Comparison of ENCODE assay signal across 16 cellular contexts in the genomic region with DNA sequence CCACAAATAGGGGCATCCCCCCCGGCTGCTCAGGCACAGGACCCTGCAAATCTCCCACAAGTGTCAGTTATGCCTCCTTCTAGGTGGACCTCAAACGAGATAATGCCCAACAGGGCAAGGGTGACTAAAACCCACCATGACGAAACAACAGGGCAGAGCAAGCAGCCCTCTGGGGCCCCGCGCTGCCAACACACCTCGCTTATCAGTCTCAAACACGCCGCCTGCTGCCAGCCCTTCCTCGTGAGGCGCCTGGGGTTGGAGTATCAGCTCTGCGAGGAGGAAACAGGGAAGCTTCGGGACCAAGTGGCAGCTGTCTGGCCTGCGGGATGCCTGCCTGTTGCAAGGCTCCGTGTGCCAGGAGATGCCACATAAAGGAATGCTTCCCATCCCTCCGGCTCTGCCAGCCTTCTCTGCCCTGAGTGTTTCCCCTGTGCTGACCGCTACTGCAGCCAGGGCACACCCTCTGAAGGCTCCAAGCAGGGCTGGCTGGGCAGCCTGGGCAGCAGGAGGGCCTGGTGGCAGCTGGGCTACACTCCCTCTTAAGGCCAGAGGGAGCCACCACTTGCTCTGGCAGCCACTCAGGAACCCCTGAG. TPM values are rescaled to one million over a fixed set of nuclear protein-coding genes. Genes with fewer than 3 reads are reported as not detected.
DNase-seq lines count a peak whose midpoint lies in the region; ATAC-seq and TF ChIP-seq lines count a peak whose summit lies in the region.
"Had no signal": no experiment of that assay in that cellular context is flagged by ENCODE, and none has a peak within 500 bp of the region (broad histone marks: within the 10 kb centered on the region; RNA-seq: fewer than 3 reads in every experiment).

No MANE protein-coding gene starts in this region.

- no peaks in the 10 kb centered on the region for H3K9me3 ChIP-seq in skeletal muscle tissue (ENCODE audit: control insufficient read depth in 3 of 3, low read length in 3 of 3)
- H3K9me3 ChIP-seq in T-helper 17 cell (ENCODE audit: control insufficient read depth, low read length, poor library complexity, severe bottlenecking) = no peaks in the 10 kb centered on the region
- no peaks in the 10 kb centered on the region for H3K9me3 ChIP-seq in CD8-positive, alpha-beta memory T cell (ENCODE audit: low read length)

- peak overlapping the region in 1 of 5 experiments; percentile 5 for H3K4me3 Mint-ChIP-seq in brain
- no peak overlapping the region for H3K4me3 Mint-ChIP-seq in T-helper 17 cell
- H3K4me3 Mint-ChIP-seq in CD8-positive, alpha-beta memory T cell = no peak overlapping the region
- H3K4me3 Mint-ChIP-seq: activated CD4-positive, alpha-beta T cell treated with anti-CD3 and anti-CD28 coated beads, Interleukin-2, amount 10 ng/mL, durations not matched to agents 24 days and 14 days; B cell; immature natural killer cell had no signal

- POLR2A ChIA-PET in CD8-positive, alpha-beta memory T cell (lab: Charles Lee) = no interaction called here

- no peak for TF ChIP-seq CTCF in brain (conservative IDR thresholded peaks at IDR 0.05)

- H3K4me3 ChIP-seq in skeletal muscle tissue (ENCODE audit: low read length in 3 of 3) = peak overlapping the region in 2 of 3 donors; percentile 21 to 22
- no peak overlapping the region for H3K4me3 ChIP-seq in CD8-positive, alpha-beta memory T cell (ENCODE audit: low read length)

- no peaks in the 10 kb centered on the region for H3K9me3 Mint-ChIP-seq in brain
- no peaks in the 10 kb centered on the region for H3K9me3 Mint-ChIP-seq in CD8-positive, alpha-beta memory T cell
- H3K9me3 Mint-ChIP-seq: activated CD4-positive, alpha-beta T cell treated with anti-CD3 and anti-CD28 coated beads, Interleukin-2, amount 10 ng/mL, durations not matched to agents 24 days and 14 days; immature natural killer cell had no signal

- ATAC-seq in T-helper 17 cell = no peak

- peaks cover 0 to 2% (median 0%) of the 10 kb centered on the region in 3 donors for H3K36me3 ChIP-seq in skeletal muscle tissue (ENCODE audit: control insufficient read depth in 3 of 3, insufficient read depth in 3 of 3, low read length in 3 of 3)
- no peaks in the 10 kb centered on the region for H3K36me3 ChIP-seq in CD8-positive, alpha-beta memory T cell (ENCODE audit: insufficient read depth, low read length)

- H3K27ac ChIP-seq in skeletal muscle tissue (ENCODE audit: low read depth, low read length) = peak overlapping the region; percentile 74
- H3K27ac ChIP-seq in CD8-positive, alpha-beta memory T cell (ENCODE audit: low read depth, low read length) = no peak overlapping the region

- no peaks in the 10 kb centered on the region for H3K27me3 Mint-ChIP-seq in brain
- no peaks in the 10 kb centered on the region for H3K27me3 Mint-ChIP-seq in T-helper 17 cell
- H3K27me3 Mint-ChIP-seq in CD8-positive, alpha-beta memory T cell = no peaks in the 10 kb centered on the region
- H3K27me3 Mint-ChIP-seq: activated CD4-positive, alpha-beta T cell treated with anti-CD3 and anti-CD28 coated beads, Interleukin-2, amount 10 ng/mL, durations not matched to agents 24 days and 14 days; B cell had no signal

- H3K4me1 Mint-ChIP-seq in brain = peaks cover 47% of the 10 kb centered on the region
- peaks cover 3% of the 10 kb centered on the region for H3K4me1 Mint-ChIP-seq in T-helper 17 cell
- peaks cover 2 to 13% (median 4%) of the 10 kb centered on the region in 3 donors for H3K4me1 Mint-ChIP-seq in CD8-positive, alpha-beta memory T cell

- CTCF ChIA-PET in CD8-positive, alpha-beta memory T cell (lab: Charles Lee) = interaction anchor here (2.0 to 12.6 kb wide), 2 partner anchors 10 to 112 kb away, joined by 7 to 181 read pairs; no protein-coding TSS in a partner anchor

- H3K36me3 Mint-ChIP-seq in brain = peaks cover 8% of the 10 kb centered on the region
- no peaks in the 10 kb centered on the region for H3K36me3 Mint-ChIP-seq in T-helper 17 cell (ENCODE audit: low read depth)
- peaks cover 0 to 5% (median 0%) of the 10 kb centered on the region in 3 donors for H3K36me3 Mint-ChIP-seq in CD8-positive, alpha-beta memory T cell
- H3K36me3 Mint-ChIP-seq: immature natural killer cell had no signal

- H3K4me1 ChIP-seq in skeletal muscle tissue (ENCODE audit: control insufficient read depth in 3 of 3, insufficient read depth in 3 of 3, low read length in 3 of 3) = peaks cover 43 to 53% (median 47%) of the 10 kb centered on the region in 3 donors
- peaks cover 14% of the 10 kb centered on the region for H3K4me1 ChIP-seq in CD8-positive, alpha-beta memory T cell (ENCODE audit: insufficient read depth, low read length)

- peak overlapping the region; percentile 33 to 66 (median 57) for H3K9ac ChIP-seq in skeletal muscle tissue (ENCODE audit: low read depth in 1 of 3, low read length in 3 of 3)

- no peaks in the 10 kb centered on the region for H3K27me3 ChIP-seq in skeletal muscle tissue (ENCODE audit: control insufficient read depth in 3 of 3, insufficient read depth in 3 of 3, low read length in 3 of 3)
- no peaks in the 10 kb centered on the region for H3K27me3 ChIP-seq in CD8-positive, alpha-beta memory T cell (ENCODE audit: insufficient read depth, low read length, poor library complexity, severe bottlenecking)

- H3K27ac Mint-ChIP-seq in brain (peak overlapping the region in 3 of 5 experiments; percentile 48 to 81 (median 76)), T-helper 17 cell (no peak overlapping the region)
- no peak overlapping the region for H3K27ac Mint-ChIP-seq in CD8-positive, alpha-beta memory T cell
- H3K27ac Mint-ChIP-seq: activated CD4-positive, alpha-beta T cell treated with anti-CD3 and anti-CD28 coated beads, Interleukin-2, amount 10 ng/mL, durations not matched to agents 24 days and 14 days; B cell had no signal

- DNase-seq in DMS 273 treated with DMSO at 0.1 percent for 48 hours (lab: John Stamatoyannopoulos, UW) = peak; percentile 62
- peak; percentile 35 to 42 for DNase-seq in hippocampal formation (lab: John Stamatoyannopoulos, UW)
- no peak for DNase-seq in activated gamma-delta T cell (lab: John Stamatoyannopoulos, UW)
- no peak for DNase-seq in NCI-H748 treated with DMSO at 0.1 percent for 48 hours (lab: John Stamatoyannopoulos, UW)
- DNase-seq in T-helper 17 cell = no peak
- DNase-seq in CD8-positive, alpha-beta memory T cell = no peak
- DNase-seq: activated CD4-positive, alpha-beta T cell treated with anti-CD3 and anti-CD28 coated beads, Interleukin-2, amount 10 ng/mL, durations not matched to agents 24 days and 14 days; activated effector memory CD4-positive, alpha-beta T cell treated with anti-CD3 and anti-CD28 coated beads, Interleukin-2, amount 50 U/mL, for 16 hours; GDM1; immature natural killer cell; KG1; NCI-H1694; stimulated activated CD4-positive, alpha-beta T cell treated with anti-CD3 and anti-CD28 coated beads, Interleukin-12 subunit alpha, Interleukin-12 subunit beta, amount 100 ng/mL, for 4 hours had no signal

RNA-seq across cellular contexts. Expression of gene SMIM5, which starts 2.5 kb away (rescaled TPM):
- polyA plus RNA-seq in brain (ENCODE audit: insufficient read depth, low read depth, low replicate concordance) = 2.2 TPM
- total RNA-seq in skeletal muscle tissue = 3.7 TPM
- total RNA-seq in T-helper 17 cell = 1 to 10 TPM in 1 of 2 donors, under 1 TPM in 1; 0.40 to 8.4 TPM
- total RNA-seq in CD8-positive, alpha-beta memory T cell = under 1 TPM in 1 of 2 experiments, not detected in 1; 0.20 TPM
- 0.13 TPM for polyA plus RNA-seq in CD8-positive, alpha-beta memory T cell

RNA-seq across cellular contexts. Expression of gene RECQL5, which starts 31.2 kb away (rescaled TPM):
- 25.9 TPM for polyA plus RNA-seq in brain (ENCODE audit: insufficient read depth, low read depth, low replicate concordance)
- total RNA-seq in skeletal muscle tissue = 11.0 TPM
- 10 to 100 TPM; 24.1 to 30.6 TPM for total RNA-seq in T-helper 17 cell
- total RNA-seq in CD8-positive, alpha-beta memory T cell = 10 to 100 TPM; 28.5 to 30.3 TPM
- polyA plus RNA-seq in CD8-positive, alpha-beta memory T cell = 16.0 TPM

RNA-seq across cellular contexts. Expression of gene SAP30BP, which starts 31.4 kb away (rescaled TPM):
- polyA plus RNA-seq in brain (ENCODE audit: insufficient read depth, low read depth, low replicate concordance) = 113 TPM
- total RNA-seq in skeletal muscle tissue (36.5 TPM), T-helper 17 cell (100 to 1,000 TPM; 178 to 235 TPM)
- total RNA-seq in CD8-positive, alpha-beta memory T cell = 100 to 1,000 TPM in 1 of 2 experiments, 10 to 100 TPM in 1; 98.0 to 111 TPM
- polyA plus RNA-seq in CD8-positive, alpha-beta memory T cell = 87.5 TPM

RNA-seq across cellular contexts. Expression of gene MYO15B, which starts 48.1 kb away (rescaled TPM):
- polyA plus RNA-seq in brain (ENCODE audit: insufficient read depth, low read depth, low replicate concordance) = 9.1 TPM
- total RNA-seq in skeletal muscle tissue (43.8 TPM), T-helper 17 cell (10 to 100 TPM; 42.2 to 69.3 TPM)
- 10 to 100 TPM; 26.1 to 33.3 TPM for total RNA-seq in CD8-positive, alpha-beta memory T cell
- 1.6 TPM for polyA plus RNA-seq in CD8-positive, alpha-beta memory T cell

Comparison
In these comparisons a context has a peak if more than half of its experiments do, and no peak if none do; other contexts are left out.
1. DNase-seq: peak in DMS 273 treated with DMSO at 0.1 percent for 48 hours (single experiment) and hippocampal formation (2 of 2); none in activated gamma-delta T cell (single experiment), NCI-H748 treated with DMSO at 0.1 percent for 48 hours (single experiment), T-helper 17 cell (0 of 3) and CD8-positive, alpha-beta memory T cell (0 of 5).
2. H3K27ac Mint-ChIP-seq: peak in brain (3 of 5); none in T-helper 17 cell (single experiment) and CD8-positive, alpha-beta memory T cell (0 of 8).